ENCODE assay signal across 24 cellular contexts in the genomic region with DNA sequence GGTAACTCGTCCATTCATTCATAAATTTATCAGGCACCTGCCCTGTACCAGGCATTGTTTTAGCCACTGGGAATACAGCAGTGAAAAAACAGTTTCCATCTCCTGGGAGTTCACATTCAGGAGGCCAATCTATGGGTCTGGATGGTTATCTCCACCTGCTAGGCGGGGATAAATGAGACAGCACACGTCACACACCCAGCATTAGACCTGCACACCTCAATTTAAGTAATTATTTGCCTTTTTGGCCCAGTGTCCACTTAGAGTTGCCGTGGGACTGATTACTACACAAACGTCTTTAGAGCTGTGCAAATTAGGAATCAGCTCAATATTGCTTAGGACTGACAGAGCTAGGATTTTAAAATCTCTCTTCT. TPM values are rescaled to one million over a fixed set of nuclear protein-coding genes. Genes with fewer than 3 reads are reported as not detected.
A peak's percentile ranks its signal among the peaks of the same experiment; 100 is the strongest.
DNase-seq lines count a peak whose midpoint lies in the region; ATAC-seq lines count a peak whose summit lies in the region.
"Had no signal": no experiment of that assay in that cellular context is flagged by ENCODE, and none has a peak within 500 bp of the region (broad histone marks: within the 10 kb centered on the region; RNA-seq: fewer than 3 reads in every experiment).

No MANE protein-coding gene starts in this region.

- H3K9me3 ChIP-seq in SJCRH30 (replicated peaks), result peaks cover 4% of the 10 kb centered on the region
- H3K9me3 ChIP-seq: left lung, prostate gland, uterus had no signal

- H3K27me3 Mint-ChIP-seq in activated CD4-positive, alpha-beta memory T cell treated with anti-CD3 and anti-CD28 coated beads for 36 hours, result no peaks in the 10 kb centered on the region
- no peaks in the 10 kb centered on the region for H3K27me3 Mint-ChIP-seq in activated CD4-positive, alpha-beta memory T cell treated with anti-CD3 and anti-CD28 coated beads, Interleukin-2, amount 10 ng/mL, durations not matched to agents 7 days and 5 days
- H3K27me3 Mint-ChIP-seq in immature natural killer cell (ENCODE audit: low read depth in 3 of 3), result peaks cover 0 to 2% (median 0%) of the 10 kb centered on the region in 3 donors

- CTCF ChIA-PET in activated CD4-positive, alpha-beta memory T cell treated with anti-CD3 and anti-CD28 coated beads for 36 hours (lab: Charles Lee), result no interaction called here
- CTCF ChIA-PET in activated CD4-positive, alpha-beta memory T cell treated with anti-CD3 and anti-CD28 coated beads, Interleukin-2, amount 10 ng/mL, durations not matched to agents 7 days and 5 days (lab: Charles Lee), result interaction anchor here (1.9 kb wide), 1 partner anchor 47 kb away, joined by 8 read pairs; a partner anchor contains a TSS

- H3K4me1 Mint-ChIP-seq in activated CD4-positive, alpha-beta memory T cell treated with anti-CD3 and anti-CD28 coated beads for 36 hours (ENCODE audit: low read depth), result peaks cover 75% of the 10 kb centered on the region
- H3K4me1 Mint-ChIP-seq in activated CD4-positive, alpha-beta memory T cell treated with anti-CD3 and anti-CD28 coated beads, Interleukin-2, amount 10 ng/mL, durations not matched to agents 7 days and 5 days, result peaks cover 65% of the 10 kb centered on the region
- peaks cover 86 to 98% of the 10 kb centered on the region in 2 donors for H3K4me1 Mint-ChIP-seq in immature natural killer cell
- H3K4me1 Mint-ChIP-seq in stimulated activated effector memory CD8-positive, alpha-beta T cell treated with anti-CD3 and anti-CD28 coated beads, Interleukin-12 subunit alpha, Interleukin-12 subunit beta, amount 100 ng/mL, for 72 hours, result peaks cover 72% of the 10 kb centered on the region

- H3K27ac Mint-ChIP-seq in activated CD4-positive, alpha-beta memory T cell treated with anti-CD3 and anti-CD28 coated beads for 36 hours, result peak overlapping the region; percentile 21
- H3K27ac Mint-ChIP-seq in activated CD4-positive, alpha-beta memory T cell treated with anti-CD3 and anti-CD28 coated beads, Interleukin-2, amount 10 ng/mL, durations not matched to agents 7 days and 5 days, result no peak overlapping the region
- peak overlapping the region; percentile 88 to 98 (median 92) for H3K27ac Mint-ChIP-seq in immature natural killer cell
- H3K27ac Mint-ChIP-seq in stimulated activated effector memory CD8-positive, alpha-beta T cell treated with anti-CD3 and anti-CD28 coated beads, Interleukin-12 subunit alpha, Interleukin-12 subunit beta, amount 100 ng/mL, for 72 hours, result peak overlapping the region; percentile 90

- POLR2A ChIA-PET in activated CD4-positive, alpha-beta memory T cell treated with anti-CD3 and anti-CD28 coated beads for 36 hours (lab: Charles Lee), result no interaction called here
- POLR2A ChIA-PET in activated CD4-positive, alpha-beta memory T cell treated with anti-CD3 and anti-CD28 coated beads, Interleukin-2, amount 10 ng/mL, durations not matched to agents 7 days and 5 days (lab: Charles Lee), result no interaction called here

- peaks cover 3% of the 10 kb centered on the region; the same call in 1 of the 2 replicates for H3K36me3 ChIP-seq in SJCRH30
- H3K36me3 ChIP-seq: prostate gland, uterus had no signal

- peak overlapping the region; percentile 32; the same call in 1 of the 2 replicates for H3K27ac ChIP-seq in SJCRH30
- H3K27ac ChIP-seq: left lung, prostate gland, uterus had no signal

- peaks cover 48% of the 10 kb centered on the region for H3K4me1 ChIP-seq in SJCRH30
- H3K4me1 ChIP-seq: prostate gland, uterus had no signal

- intact Hi-C loops in activated CD4-positive, alpha-beta memory T cell treated with anti-CD3 and anti-CD28 coated beads for 36 hours (cut with micrococcal nuclease), result no loop called here

- peaks cover 4% of the 10 kb centered on the region for H3K9me3 Mint-ChIP-seq in activated CD4-positive, alpha-beta memory T cell treated with anti-CD3 and anti-CD28 coated beads for 36 hours
- H3K9me3 Mint-ChIP-seq in activated CD4-positive, alpha-beta memory T cell treated with anti-CD3 and anti-CD28 coated beads, Interleukin-2, amount 10 ng/mL, durations not matched to agents 7 days and 5 days, result no peaks in the 10 kb centered on the region
- no peaks in the 10 kb centered on the region for H3K9me3 Mint-ChIP-seq in immature natural killer cell
- H3K9me3 Mint-ChIP-seq in stimulated activated effector memory CD8-positive, alpha-beta T cell treated with anti-CD3 and anti-CD28 coated beads, Interleukin-12 subunit alpha, Interleukin-12 subunit beta, amount 100 ng/mL, for 72 hours, result no peaks in the 10 kb centered on the region

- DNase-seq in activated CD4-positive, alpha-beta memory T cell treated with anti-CD3 and anti-CD28 coated beads for 36 hours, result no peak
- no peak for DNase-seq in activated CD4-positive, alpha-beta memory T cell treated with anti-CD3 and anti-CD28 coated beads, Interleukin-2, amount 10 ng/mL, durations not matched to agents 7 days and 5 days
- no peak for DNase-seq in SJCRH30
- DNase-seq in immature natural killer cell, result no peak
- DNase-seq in stimulated activated effector memory CD8-positive, alpha-beta T cell treated with anti-CD3 and anti-CD28 coated beads, Interleukin-12 subunit alpha, Interleukin-12 subunit beta, amount 100 ng/mL, for 72 hours (ENCODE audit: low spot score in 2 of 2), result no peak
- no peak for DNase-seq in foreskin melanocyte
- DNase-seq in cerebellum (ENCODE audit: low spot score), result no peak
- DNase-seq: activated CD4-positive, alpha-beta T cell treated with anti-CD3 and anti-CD28 coated beads for 48 hours; activated T-cell treated with anti-CD3 and anti-CD28 coated beads, Interleukin-2, amount 50 U/mL, for 48 hours; Calu3; caudate nucleus; GF-D8; hypothalamus; Karpas-422; left lung; OCI-M1; spleen; stimulated activated naive CD4-positive, alpha-beta T cell; T1000; uterus had no signal

- no peak overlapping the region for H3K4me3 ChIP-seq in SJCRH30
- H3K4me3 ChIP-seq: left lung, prostate gland, SJSA1, spleen, uterus had no signal

- no peaks in the 10 kb centered on the region for H3K27me3 ChIP-seq in SJCRH30
- H3K27me3 ChIP-seq: left lung, SJSA1, uterus had no signal

- H3K36me3 Mint-ChIP-seq in activated CD4-positive, alpha-beta memory T cell treated with anti-CD3 and anti-CD28 coated beads for 36 hours, result peaks cover 12% of the 10 kb centered on the region
- peaks cover 54% of the 10 kb centered on the region for H3K36me3 Mint-ChIP-seq in activated CD4-positive, alpha-beta memory T cell treated with anti-CD3 and anti-CD28 coated beads, Interleukin-2, amount 10 ng/mL, durations not matched to agents 7 days and 5 days (ENCODE audit: low read depth)
- peaks cover 0 to 15% (median 0%) of the 10 kb centered on the region in 3 donors for H3K36me3 Mint-ChIP-seq in immature natural killer cell
- H3K36me3 Mint-ChIP-seq in stimulated activated effector memory CD8-positive, alpha-beta T cell treated with anti-CD3 and anti-CD28 coated beads, Interleukin-12 subunit alpha, Interleukin-12 subunit beta, amount 100 ng/mL, for 72 hours, result peaks cover 72% of the 10 kb centered on the region

- H3K4me3 Mint-ChIP-seq in activated CD4-positive, alpha-beta memory T cell treated with anti-CD3 and anti-CD28 coated beads for 36 hours, result no peak overlapping the region
- no peak overlapping the region for H3K4me3 Mint-ChIP-seq in activated CD4-positive, alpha-beta memory T cell treated with anti-CD3 and anti-CD28 coated beads, Interleukin-2, amount 10 ng/mL, durations not matched to agents 7 days and 5 days
- peak overlapping the region; percentile 15 to 63 (median 27) for H3K4me3 Mint-ChIP-seq in immature natural killer cell
- no peak overlapping the region for H3K4me3 Mint-ChIP-seq in stimulated activated effector memory CD8-positive, alpha-beta T cell treated with anti-CD3 and anti-CD28 coated beads, Interleukin-12 subunit alpha, Interleukin-12 subunit beta, amount 100 ng/mL, for 72 hours

- ATAC-seq in stimulated activated effector memory CD8-positive, alpha-beta T cell treated with anti-CD3 and anti-CD28 coated beads, Interleukin-12 subunit alpha, Interleukin-12 subunit beta, amount 100 ng/mL, for 72 hours, result no peak
- no peak for ATAC-seq in GM21515 (IDR thresholded peaks at IDR 0.05; ENCODE audit: unreplicated experiment)
- ATAC-seq: left lung had no signal

RNA-seq across cellular contexts. Expression of a gene that starts 46.1 kb away (rescaled TPM):
- 100 to 1,000 TPM in 1 of 2 experiments, 10 to 100 TPM in 1; 98.2 to 104 TPM for total RNA-seq in activated CD4-positive, alpha-beta memory T cell treated with anti-CD3 and anti-CD28 coated beads for 36 hours
- 100 to 1,000 TPM; 301 to 316 TPM for total RNA-seq in activated CD4-positive, alpha-beta memory T cell treated with anti-CD3 and anti-CD28 coated beads, Interleukin-2, amount 10 ng/mL, durations not matched to agents 7 days and 5 days
- 14.5 and 15.7 TPM in 2 replicates for total RNA-seq in SJCRH30 (2014; rRNA removed; shearing (Covaris generic))
- polyA plus RNA-seq in immature natural killer cell, result 100 to 1,000 TPM in 1 of 3 donors, 10 to 100 TPM in 2; 24.8 to 274 (median 54.9) TPM
- total RNA-seq in cerebellum, result 19.1 TPM

RNA-seq across cellular contexts. Expression of a gene that starts 52.0 kb away (rescaled TPM):
- not detected for total RNA-seq in activated CD4-positive, alpha-beta memory T cell treated with anti-CD3 and anti-CD28 coated beads for 36 hours
- not detected for total RNA-seq in activated CD4-positive, alpha-beta memory T cell treated with anti-CD3 and anti-CD28 coated beads, Interleukin-2, amount 10 ng/mL, durations not matched to agents 7 days and 5 days
- not detected in 2 replicates for total RNA-seq in SJCRH30 (2014; rRNA removed; shearing (Covaris generic))
- polyA plus RNA-seq in immature natural killer cell, result not detected
- total RNA-seq in cerebellum, result not detected
- total RNA-seq: Calu3, left lung, NCI-H460, prostate gland, SJSA1, spleen, uterus had no signal
- polyA plus RNA-seq: spleen had no signal

Comparison
In these comparisons a context has a peak if more than half of its experiments do, and no peak if none do; other contexts are left out.
1. H3K4me3 Mint-ChIP-seq: peak in immature natural killer cell (5 of 5); none in activated CD4-positive, alpha-beta memory T cell treated with anti-CD3 and anti-CD28 coated beads for 36 hours (single experiment), activated CD4-positive, alpha-beta memory T cell treated with anti-CD3 and anti-CD28 coated beads, Interleukin-2, amount 10 ng/mL, durations not matched to agents 7 days and 5 days (single experiment) and stimulated activated effector memory CD8-positive, alpha-beta T cell treated with anti-CD3 and anti-CD28 coated beads, Interleukin-12 subunit alpha, Interleukin-12 subunit beta, amount 100 ng/mL, for 72 hours (single experiment).